In genomic region chr11:121292503-121293275, GRCh38 we compare ENCODE assay signal across 8 cellular contexts. TPM values are rescaled to one million over a fixed set of nuclear protein-coding genes. Genes with fewer than 3 reads are reported as not detected.
DNase-seq lines count a peak whose midpoint lies in the region; ATAC-seq, FAIRE-seq and TF ChIP-seq lines count a peak whose summit lies in the region.

SC5D (plus strand) TSS chr11:121292771; CDS start chr11:121303376, 10,605 bp downstream.

- in situ Hi-C loops in ACHN (cut with HindIII; ENCODE audit: low pct_ligation_motif_present, low pct_unique_long_range_greater_than_20kb, low sequenced_read_pairs) = no loop called here

- peak within 1 kb of the TSS; percentile 79 to 97 for H3K27ac ChIP-seq in small intestine (ENCODE audit: low read depth in 1 of 2, low read length in 1 of 2)

- 1% methylated on average over 71 to 75 of the region's 75 CpGs for WGBS in small intestine, 3 donors

- H3K4me3 ChIP-seq in WI38 (ENCODE audit: low read depth, low read length) (peak within 1 kb of the TSS; percentile 85), bronchial epithelial cell (ENCODE audit: low read depth, low read length) (peak within 1 kb of the TSS; percentile 72), small intestine (ENCODE audit: low read depth in 1 of 2, low read length in 2 of 2) (peak within 1 kb of the TSS; percentile 85 to 92)

- FAIRE-seq in bronchial epithelial cell (lab: Jason Lieb, UNC) (no peak), small intestine (lab: Jason Lieb, UNC) (no peak)

- TF ChIP-seq CTCF in WI38 (IDR thresholded peaks at IDR 0.05; ENCODE audit: low read depth, low read length) = no peak
- peak; percentile 1 for TF ChIP-seq CTCF in bronchial epithelial cell (IDR thresholded peaks at IDR 0.05; ENCODE audit: insufficient read depth, low read length, severe bottlenecking)

- H3K9me3 ChIP-seq in small intestine (ENCODE audit: control insufficient read depth, low read depth) = no peaks in the 10 kb centered on the region

- H3K27me3 ChIP-seq in bronchial epithelial cell (ENCODE audit: control insufficient read depth, insufficient read depth, low read length) (no peaks in the 10 kb centered on the region), small intestine (ENCODE audit: control insufficient read depth in 2 of 2, insufficient read depth in 2 of 2, low read length in 2 of 2) (no peaks in the 10 kb centered on the region)

- peak; percentile 90 for DNase-seq in ACHN
- peak; percentile 94 for DNase-seq in NCI-H2227 (lab: John Stamatoyannopoulos, UW; ENCODE audit: unreplicated experiment)
- DNase-seq in bronchial epithelial cell (ENCODE audit: low read depth) = peak; percentile 85
- DNase-seq in iPS-NIHi11 (ENCODE audit: low spot score) = peak; percentile 99
- DNase-seq in small intestine = peak; percentile 94

- H3K4me1 ChIP-seq in small intestine (ENCODE audit: control insufficient read depth in 2 of 2, insufficient read depth in 1 of 2, low read depth in 1 of 2, low read length in 1 of 2) = no peaks in the 10 kb centered on the region

- no peaks in the 10 kb centered on the region for H3K36me3 ChIP-seq in bronchial epithelial cell (ENCODE audit: control insufficient read depth, insufficient read depth, low read length)
- no peaks in the 10 kb centered on the region for H3K36me3 ChIP-seq in small intestine (ENCODE audit: control insufficient read depth in 2 of 2, insufficient read depth in 2 of 2, low read length in 2 of 2)

- ATAC-seq in GM18873 (IDR thresholded peaks at IDR 0.05; ENCODE audit: low FRiP score, unreplicated experiment) (peak; percentile 83), HG03139 (IDR thresholded peaks at IDR 0.05; ENCODE audit: unreplicated experiment) (peak; percentile 95)

RNA-seq across cellular contexts. Expression of gene SC5D, which starts in this region (rescaled TPM):
- total RNA-seq in bronchial epithelial cell = 55.3 and 73.6 TPM in 2 replicates
- 10 to 100 TPM; 17.8 to 29.0 (median 23.7) TPM for polyA plus RNA-seq in small intestine

Comparison
In these comparisons a context has a peak if more than half of its experiments do, and no peak if none do; other contexts are left out.
1. Peak in every context shown above with its lines: DNase-seq, ATAC-seq, H3K4me3 ChIP-seq and H3K27ac ChIP-seq.